Comparison of ENCODE assay signal across 36 cellular contexts in the genomic region with DNA sequence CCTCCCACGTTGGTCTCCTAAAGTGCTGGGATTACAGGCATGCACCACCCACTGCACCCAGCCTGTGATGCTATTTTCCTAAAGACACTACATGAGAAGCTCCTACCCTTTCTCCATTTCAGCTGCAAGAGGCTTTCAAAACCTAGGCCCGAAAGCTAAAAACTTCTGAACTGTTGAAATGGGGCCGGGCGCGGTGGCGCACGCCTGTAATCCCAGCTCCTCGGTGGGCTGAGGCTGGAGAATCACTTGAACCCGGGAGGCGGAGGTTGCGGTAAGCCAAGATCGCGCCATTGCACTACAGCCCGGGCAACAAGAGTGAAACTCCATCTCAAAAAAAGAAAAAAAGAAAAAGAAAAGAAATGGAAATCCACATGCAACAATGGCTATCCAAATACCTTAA.
"Had no signal": no experiment of that assay in that cellular context is flagged by ENCODE, and none has a peak within 500 bp of the region (broad histone marks: within the 10 kb centered on the region; RNA-seq: fewer than 3 reads in every experiment).

No MANE protein-coding gene starts in this region.

- H3K4me1 ChIP-seq: breast epithelium had no signal

- ATAC-seq: activated CD4-positive, alpha-beta T cell treated with anti-CD3 and anti-CD28 coated beads for 36 hours had no signal

- H3K27me3 Mint-ChIP-seq: activated CD4-positive, alpha-beta memory T cell treated with anti-CD3 and anti-CD28 coated beads, Interleukin-2, amount 10 ng/mL, durations not matched to agents 7 days and 5 days; activated CD4-positive, alpha-beta T cell treated with anti-CD3 and anti-CD28 coated beads for 36 hours; activated naive CD8-positive, alpha-beta T cell treated with anti-CD3 and anti-CD28 coated beads for 36 hours; activated T-cell treated with anti-CD3 and anti-CD28 coated beads, Interleukin-2, amount 50 U/mL, for 24 hours had no signal

- H3K9me3 ChIP-seq: adrenal gland, body of pancreas, breast epithelium had no signal

- H3K4me3 ChIP-seq: adrenal gland, body of pancreas, breast epithelium, coronary artery had no signal

- H3K36me3 ChIP-seq: adrenal gland, brain microvascular endothelial cell, breast epithelium, WERI-Rb-1 had no signal

- H3K27ac Mint-ChIP-seq: activated CD4-positive, alpha-beta memory T cell treated with anti-CD3 and anti-CD28 coated beads, Interleukin-2, amount 10 ng/mL, durations not matched to agents 7 days and 5 days; activated CD4-positive, alpha-beta T cell treated with anti-CD3 and anti-CD28 coated beads, Interleukin-2, amount 10 ng/mL, durations not matched to agents 7 days and 5 days; activated CD8-positive, alpha-beta memory T cell treated with anti-CD3 and anti-CD28 coated beads, Interleukin-2, amount 10 ng/mL, durations not matched to agents 7 days and 5 days; activated CD8-positive, alpha-beta T cell treated with anti-CD3 and anti-CD28 coated beads, Interleukin-2, amount 10 ng/mL, durations not matched to agents 7 days and 5 days; activated naive CD4-positive, alpha-beta T cell treated with anti-CD3 and anti-CD28 coated beads, Interleukin-2, amount 50 U/mL, for 72 hours; activated naive CD8-positive, alpha-beta T cell treated with anti-CD3 and anti-CD28 coated beads for 36 hours; activated T-cell treated with anti-CD3 and anti-CD28 coated beads, Interleukin-2, amount 50 U/mL, for 24 hours; activated T-helper 2 cell treated with anti-CD3 and anti-CD28 coated beads, Interferon-gamma antibody, Interleukin-2, Interleukin-4, amounts not matched to agents 10 μg/mL and 5 μg/mL and 100 μg/mL, durations not matched to agents 14 hours and 24 hours and 36 hours; T-helper 2 cell treated with Interferon-gamma antibody and Interleukin-4, amounts not matched to agents 5 μg/mL and 100 μg/mL, for 36 hours; WTC11 had no signal

- H3K27ac ChIP-seq: adrenal gland, body of pancreas, brain microvascular endothelial cell, breast epithelium, coronary artery, WERI-Rb-1 had no signal

- H3K36me3 Mint-ChIP-seq: activated CD8-positive, alpha-beta memory T cell treated with anti-CD3 and anti-CD28 coated beads, Interleukin-2, amount 10 ng/mL, durations not matched to agents 7 days and 5 days; activated naive CD4-positive, alpha-beta T cell treated with anti-CD3 and anti-CD28 coated beads, Interleukin-2, amount 50 U/mL, for 72 hours; activated naive CD8-positive, alpha-beta T cell treated with anti-CD3 and anti-CD28 coated beads for 36 hours; WTC11 had no signal

- H3K4me3 Mint-ChIP-seq: activated CD4-positive, alpha-beta memory T cell treated with anti-CD3 and anti-CD28 coated beads, Interleukin-2, amount 10 ng/mL, durations not matched to agents 7 days and 5 days; activated CD4-positive, alpha-beta T cell treated with anti-CD3 and anti-CD28 coated beads for 36 hours; activated CD8-positive, alpha-beta T cell treated with anti-CD3 and anti-CD28 coated beads, Interleukin-2, amount 10 ng/mL, durations not matched to agents 7 days and 5 days; activated naive CD8-positive, alpha-beta T cell treated with anti-CD3 and anti-CD28 coated beads for 36 hours; activated T-cell treated with anti-CD3 and anti-CD28 coated beads, Interleukin-2, amount 50 U/mL, for 24 hours; T-helper 2 cell treated with Interferon-gamma antibody and Interleukin-4, amounts not matched to agents 5 μg/mL and 100 μg/mL, for 36 hours; WTC11 had no signal

- H3K27me3 ChIP-seq: adrenal gland, body of pancreas, brain microvascular endothelial cell, breast epithelium had no signal

- H3K9me3 Mint-ChIP-seq: activated CD4-positive, alpha-beta memory T cell treated with anti-CD3 and anti-CD28 coated beads, Interleukin-2, amount 10 ng/mL, durations not matched to agents 7 days and 5 days; activated CD4-positive, alpha-beta T cell treated with anti-CD3 and anti-CD28 coated beads, Interleukin-2, amount 10 ng/mL, durations not matched to agents 7 days and 5 days; activated naive CD4-positive, alpha-beta T cell treated with anti-CD3 and anti-CD28 coated beads, Interleukin-2, amount 50 U/mL, for 72 hours; activated naive CD8-positive, alpha-beta T cell treated with anti-CD3 and anti-CD28 coated beads for 36 hours; activated T-cell treated with anti-CD3 and anti-CD28 coated beads, Interleukin-2, amount 50 U/mL, for 24 hours; activated T-helper 2 cell treated with anti-CD3 and anti-CD28 coated beads, Interferon-gamma antibody, Interleukin-2, Interleukin-4, amounts not matched to agents 10 μg/mL and 5 μg/mL and 100 μg/mL, durations not matched to agents 14 hours and 24 hours and 36 hours; T-helper 2 cell treated with Interferon-gamma antibody and Interleukin-4, amounts not matched to agents 5 μg/mL and 100 μg/mL, for 36 hours; WTC11 had no signal

- DNase-seq: activated CD4-positive, alpha-beta memory T cell treated with anti-CD3 and anti-CD28 coated beads, Interleukin-2, amount 10 ng/mL, durations not matched to agents 7 days and 5 days; activated CD4-positive, alpha-beta T cell treated with anti-CD3 and anti-CD28 coated beads for 1 hour; activated CD4-positive, alpha-beta T cell treated with anti-CD3 and anti-CD28 coated beads for 36 hours; activated CD4-positive, alpha-beta T cell treated with anti-CD3 and anti-CD28 coated beads for 48 hours; activated CD4-positive, alpha-beta T cell treated with anti-CD3 and anti-CD28 coated beads, Interleukin-2, amount 10 ng/mL, durations not matched to agents 7 days and 5 days; activated CD4-positive, alpha-beta T cell treated with anti-CD3 and anti-CD28 coated beads, Interleukin-2, amount 50 U/mL, for 48 hours; activated CD4-positive, CD25-positive, alpha-beta regulatory T cell; activated CD8-positive, alpha-beta memory T cell treated with anti-CD3 and anti-CD28 coated beads for 24 hours; activated CD8-positive, alpha-beta memory T cell treated with anti-CD3 and anti-CD28 coated beads, Interleukin-2, amount 10 ng/mL, durations not matched to agents 7 days and 5 days; activated CD8-positive, alpha-beta memory T cell treated with anti-CD3 and anti-CD28 coated beads, Interleukin-2, amount 50 U/mL, for 48 hours; activated CD8-positive, alpha-beta T cell treated with anti-CD3 and anti-CD28 coated beads, Interleukin-2, amount 10 ng/mL, durations not matched to agents 7 days and 5 days; activated effector memory CD4-positive, alpha-beta T cell treated with Interleukin-2 at 50 U/mL for 16 hours; activated gamma-delta T cell; activated naive CD4-positive, alpha-beta T cell treated with anti-CD3 and anti-CD28 coated beads, Interleukin-2, amount 50 U/mL, for 16 hours; activated naive CD4-positive, alpha-beta T cell treated with Interleukin-2 at 50 U/mL for 16 hours; activated naive CD8-positive, alpha-beta T cell treated with anti-CD3 and anti-CD28 coated beads for 36 hours; activated T-cell treated with anti-CD3 and anti-CD28 coated beads, Interleukin-2, amount 50 U/mL, for 24 hours; activated T-cell treated with anti-CD3 and anti-CD28 coated beads, Interleukin-2, amount 50 U/mL, for 48 hours; amniotic stem cell; aorta; body of pancreas; brain microvascular endothelial cell; central memory CD4-positive, alpha-beta T cell; T-helper 2 cell; T-helper 9 cell; WERI-Rb-1 had no signal

- FAIRE-seq: astrocyte, colon, TTC549 had no signal
